ENCODE assay signal across 8 cellular contexts in the genomic region with DNA sequence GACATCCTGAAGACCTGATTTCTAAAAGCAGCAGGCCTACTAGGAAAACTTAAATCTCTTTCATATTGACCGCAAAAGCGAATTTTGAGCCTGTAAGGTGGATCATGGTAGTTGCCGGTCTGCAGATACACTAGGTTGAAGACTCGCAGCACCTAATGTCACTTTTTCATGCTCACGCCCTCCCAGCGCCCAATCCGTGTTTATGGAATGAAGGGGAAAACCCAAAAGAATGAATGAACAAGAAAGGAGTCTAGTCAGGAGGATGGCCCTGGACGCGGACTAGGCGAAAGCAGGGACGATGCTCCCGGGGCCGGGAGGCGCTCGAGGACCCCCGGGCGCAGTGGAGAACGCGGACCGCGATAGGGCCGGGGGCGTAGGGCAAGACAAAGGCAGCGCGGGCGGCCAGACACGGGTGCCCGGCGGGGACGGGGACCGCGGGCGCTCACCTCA. TPM values are rescaled to one million over a fixed set of nuclear protein-coding genes. Genes with fewer than 3 reads are reported as not detected.
DNase-seq lines count a peak whose midpoint lies in the region; ATAC-seq and TF ChIP-seq lines count a peak whose summit lies in the region.

No MANE protein-coding gene starts in this region.

- peak overlapping the region; percentile 83 for H3K9ac ChIP-seq in Karpas-422 (ENCODE audit: low read length)

- TF ChIP-seq CTCF in kidney epithelial cell (IDR thresholded peaks at IDR 0.05; ENCODE audit: insufficient read depth, low read length, poor library complexity, severe bottlenecking) = no peak

- peaks cover 35% of the 10 kb centered on the region for H3K4me1 ChIP-seq in Karpas-422 (ENCODE audit: low read length)

- H3K36me3 ChIP-seq in Karpas-422 (ENCODE audit: insufficient read depth, low read length) (no peaks in the 10 kb centered on the region), kidney epithelial cell (ENCODE audit: control insufficient read depth, insufficient read depth, low read length) (no peaks in the 10 kb centered on the region)

- H3K9me3 ChIP-seq in Karpas-422 (ENCODE audit: low read length) = no peaks in the 10 kb centered on the region

- peak; percentile 56 for DNase-seq in Caki2 (ENCODE audit: low read depth)
- no peak for DNase-seq in Karpas-422
- DNase-seq in kidney epithelial cell (ENCODE audit: low read depth) = no peak
- no peak for DNase-seq in inferior parietal cortex (ENCODE audit: extremely low spot score)
- no peak for DNase-seq in stimulated activated CD4-positive, alpha-beta T cell treated with anti-CD3 and anti-CD28 coated beads, Interleukin-2, amount 100 ng/mL, for 48 hours

- peaks cover 8% of the 10 kb centered on the region; the same call in 1 of the 2 replicates for H3K27me3 ChIP-seq in Karpas-422 (ENCODE audit: low read length)
- H3K27me3 ChIP-seq in kidney epithelial cell (ENCODE audit: control insufficient read depth, insufficient read depth, low read length) = no peaks in the 10 kb centered on the region

- H3K4me3 ChIP-seq in Karpas-422 (ENCODE audit: low read length) (peak overlapping the region; percentile 84), kidney epithelial cell (ENCODE audit: low read depth, low read length) (peak overlapping the region; percentile 85)

- in situ Hi-C loops in Caki2 (cut with HindIII; ENCODE audit: low pct_unique_long_range_greater_than_20kb, low sequenced_read_pairs) = no loop called here

- peak overlapping the region; percentile 83 for H3K4me2 ChIP-seq in Karpas-422 (ENCODE audit: low read depth, low read length, poor library complexity, severe bottlenecking)

- no peaks in the 10 kb centered on the region for H3K9me2 ChIP-seq in Karpas-422 (replicated peaks; ENCODE audit: insufficient read depth, low read length)

- peak overlapping the region; percentile 74; the same call in 1 of the 2 replicates for H2AFZ ChIP-seq in Karpas-422 (ENCODE audit: low read length)

- H3K27ac ChIP-seq in Karpas-422 (ENCODE audit: low read length) (no peak overlapping the region), angular gyrus (ENCODE audit: low read depth, low read length) (peak overlapping the region; percentile 90), temporal lobe (ENCODE audit: low read depth, low read length) (peak overlapping the region; percentile 79)

- ATAC-seq in GM21381 (IDR thresholded peaks at IDR 0.05; ENCODE audit: unreplicated experiment) = no peak

- 0 out of 2 replicates have a peak, but pooled peaks cover 7% of the 10 kb centered on the region for H3K79me2 ChIP-seq in Karpas-422 (ENCODE audit: low read length)

- H4K20me1 ChIP-seq in Karpas-422 (ENCODE audit: insufficient read depth, low read depth, low read length) = peaks cover 7% of the 10 kb centered on the region; the same call in 1 of the 2 replicates

RNA-seq across cellular contexts. Expression of gene GCLC, which starts 0.8 kb away (rescaled TPM):
- total RNA-seq in Caki2 (2014; rRNA removed; shearing (Covaris generic); ENCODE audit: low replicate concordance) = 79.2 and 103 TPM in 2 replicates
- total RNA-seq in Karpas-422 (2014; rRNA removed; shearing (Covaris generic); ENCODE audit: low replicate concordance) = 11.6 and 20.3 TPM in 2 replicates
- total RNA-seq in kidney epithelial cell = 14.1 and 16.8 TPM in 2 replicates
- 15.5 TPM for total RNA-seq in temporal lobe
